ENCODE assay signal across 1 cellular context in genomic region chr5:177299711-177300110, GRCh38.
TF ChIP-seq lines count a peak whose summit lies in the region.

No MANE protein-coding gene starts in this region.

TF ChIP-seq in IMR-90, 13 proteins besides CTCF, POLR2A, EP300 and RAD21 (continued from another document):
- TF ChIP-seq USF2 (IDR thresholded peaks at IDR 0.05; ENCODE audit: low read depth, low read length) = no peak
- TF ChIP-seq ELK1 (IDR thresholded peaks at IDR 0.05; ENCODE audit: borderline replicate concordance, low read depth, low read length) = no peak
- no peak for TF ChIP-seq MAFK (IDR thresholded peaks at IDR 0.05; ENCODE audit: low read depth, low read length)
